Comparison of ENCODE assay signal across 8 cellular contexts in the genomic region with DNA sequence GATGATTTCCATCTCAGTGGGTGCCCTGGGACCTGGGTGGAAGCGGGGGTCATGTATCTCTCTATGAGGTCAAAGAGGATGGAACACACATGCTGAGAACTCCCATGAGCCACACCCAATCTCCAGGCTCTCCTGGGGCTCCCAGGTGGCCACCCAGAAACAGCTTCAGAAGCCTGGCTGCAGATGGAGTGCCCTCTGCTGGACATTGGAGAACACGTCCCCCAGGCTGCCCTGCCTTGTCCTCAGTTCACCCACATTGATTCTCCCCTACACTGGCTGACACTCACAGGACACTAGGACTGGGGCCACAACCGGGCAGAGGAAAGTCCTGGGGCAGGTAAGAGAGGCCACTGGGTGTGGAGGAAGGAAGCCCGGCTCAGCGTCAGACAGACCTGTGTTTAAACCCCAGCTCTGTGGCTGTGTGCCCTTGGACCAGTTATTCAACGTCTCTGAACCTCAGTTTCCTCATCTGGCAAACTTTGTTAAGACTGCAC. TPM values are rescaled to one million over a fixed set of nuclear protein-coding genes. Genes with fewer than 3 reads are reported as not detected.
DNase-seq lines count a peak whose midpoint lies in the region; ATAC-seq and TF ChIP-seq lines count a peak whose summit lies in the region.

No MANE protein-coding gene starts in this region.

- BruUV-seq in mammary epithelial cell (replicated peaks; lab: Mats Ljungman, UMichigan) = no TSS peak

- ATAC-seq in left lung = peak; percentile 65
- no peak for ATAC-seq in GM21381 (IDR thresholded peaks at IDR 0.05; ENCODE audit: unreplicated experiment)

- peaks cover 4% of the 10 kb centered on the region for H4K20me1 ChIP-seq in mammary epithelial cell (ENCODE audit: insufficient read depth, low read length)

- H3K4me2 ChIP-seq in mammary epithelial cell (ENCODE audit: insufficient read depth, low read depth, low read length) = no peak overlapping the region

- H3K9me3 ChIP-seq in WERI-Rb-1 (ENCODE audit: severe bottlenecking) (no peaks in the 10 kb centered on the region), mammary epithelial cell (replicated peaks; ENCODE audit: insufficient read depth, low read length) (no peaks in the 10 kb centered on the region), left lung (no peaks in the 10 kb centered on the region)

- CTCF ChIA-PET in mammary epithelial cell (lab: Charles Lee; ENCODE audit: low non-redundant PET) = interaction anchor here (0.6 to 1.0 kb wide), 4 partner anchors 21 to 133 kb away, joined by 3 to 10 read pairs (median 4); no protein-coding TSS in a partner anchor

- DNase-seq in NCI-H2227 (lab: John Stamatoyannopoulos, UW; ENCODE audit: unreplicated experiment) = peak; percentile 26
- DNase-seq in NCI-H2227 treated with DMSO at 0.1 percent for 48 hours (lab: John Stamatoyannopoulos, UW) = no peak
- peak; percentile 35 for DNase-seq in NCI-H2029 treated with DMSO at 0.1 percent for 48 hours (lab: John Stamatoyannopoulos, UW)
- peak; percentile 85 for DNase-seq in WERI-Rb-1
- DNase-seq in mammary epithelial cell = peak; percentile 79
- peak; percentile 67 to 87 for DNase-seq in left lung
- peak; percentile 52 to 77 (median 54) for DNase-seq in stimulated activated CD4-positive, alpha-beta T cell treated with anti-CD3 and anti-CD28 coated beads, TNF-alpha, amount 100 ng/mL, for 24 hours (ENCODE audit: low read depth in 3 of 3)

- H3K79me2 ChIP-seq in mammary epithelial cell (ENCODE audit: insufficient read depth, low read length) = peaks cover 21% of the 10 kb centered on the region

- H3K27ac ChIP-seq in WERI-Rb-1 (no peak overlapping the region), mammary epithelial cell (ENCODE audit: insufficient read depth, low read depth, low read length) (no peak overlapping the region), left lung (no peak overlapping the region)

- dilution Hi-C loops in mammary epithelial cell (cut with HindIII; ENCODE audit: low sequenced_read_pairs) = no loop called here

- no peak overlapping the region for H3K9ac ChIP-seq in mammary epithelial cell (ENCODE audit: insufficient read depth, low read length)

- H3K4me3 ChIP-seq in WERI-Rb-1 (ENCODE audit: low read depth, low read length) (no peak overlapping the region), mammary epithelial cell (replicated peaks in 1 of 3; ENCODE audit: insufficient read depth in 1 of 3, low read depth in 2 of 3, low read length in 3 of 3) (no peak overlapping the region), left lung (no peak overlapping the region)

- no peak overlapping the region for H2AFZ ChIP-seq in mammary epithelial cell (ENCODE audit: low read depth, low read length)

- H3K27me3 ChIP-seq in WERI-Rb-1 (ENCODE audit: insufficient read depth, low read depth, severe bottlenecking) (no peaks in the 10 kb centered on the region), mammary epithelial cell (ENCODE audit: insufficient read depth, low read length) (no peaks in the 10 kb centered on the region), left lung (no peaks in the 10 kb centered on the region)

- intact Hi-C loops in mammary epithelial cell (cut with micrococcal nuclease) = loop anchor here (1.0 kb wide), 6 partner anchors 23 to 142 kb away; a partner anchor contains a TSS
- intact Hi-C loops in left lung (cut with DNase I) = loop anchor here in 1 of 2 donors (5.0 kb wide), 1 partner anchor 39 kb away; no protein-coding TSS in a partner anchor

- WGBS in mammary epithelial cell (ENCODE audit: low coverage, missing lambda C conversion rate) = 12% methylated on average over 3 of the region's 6 CpGs

- H3K36me3 ChIP-seq in WERI-Rb-1 (no peaks in the 10 kb centered on the region), mammary epithelial cell (ENCODE audit: insufficient read depth, low read length) (peaks cover 12% of the 10 kb centered on the region), left lung (peaks cover 0 to 26% of the 10 kb centered on the region in 2 donors)

- H3K4me1 ChIP-seq in mammary epithelial cell (ENCODE audit: insufficient read depth, low read length) = peaks cover 37% of the 10 kb centered on the region
- peaks cover 8 to 38% of the 10 kb centered on the region in 2 donors for H3K4me1 ChIP-seq in left lung

- TF ChIP-seq CTCF in WERI-Rb-1 (IDR thresholded peaks at IDR 0.05; ENCODE audit: low read depth, low read length) (peak; percentile 97), mammary epithelial cell (conservative IDR thresholded peaks at IDR 0.05 in 1 of 2, IDR thresholded peaks at IDR 0.05 in 1 of 2; ENCODE audit: extremely low read depth in 1 of 2, insufficient read depth in 1 of 2, low read depth in 1 of 2, low read length in 2 of 2) (peak; percentile 94), left lung (IDR thresholded peaks at IDR 0.05) (peak; percentile 88 to 90)

- in situ Hi-C loops in mammary epithelial cell (cut with MboI; ENCODE audit: low sequenced_read_pairs in 2 of 2) = loop anchor here in 1 of 2 donors (5.0 kb wide), 1 partner anchor 39 kb away; no protein-coding TSS in a partner anchor

RNA-seq across cellular contexts. Expression of a gene that starts 4.5 kb away (rescaled TPM):
- total RNA-seq in mammary epithelial cell (10 to 100 TPM in 1 of 2 donors, 1 to 10 TPM in 1; 8.0 to 32.4 TPM), left lung (10 to 100 TPM; 16.2 to 26.3 TPM)
- 21.2 TPM for polyA plus RNA-seq in mammary epithelial cell
- 11.9 TPM for polyA minus RNA-seq in mammary epithelial cell

RNA-seq across cellular contexts. Expression of a gene that starts 6.2 kb away (rescaled TPM):
- total RNA-seq in mammary epithelial cell = 1,000 to 10,000 TPM; 2,888 to 3,171 TPM
- 6,743 TPM for polyA plus RNA-seq in mammary epithelial cell
- polyA minus RNA-seq in mammary epithelial cell = 4,799 TPM
- total RNA-seq in left lung = 100 to 1,000 TPM; 826 to 851 TPM

RNA-seq across cellular contexts. Expression of a gene that starts 15.2 kb away (rescaled TPM):
- 100 to 1,000 TPM; 117 to 138 TPM for total RNA-seq in mammary epithelial cell
- 34.2 TPM for polyA plus RNA-seq in mammary epithelial cell
- 75.7 TPM for polyA minus RNA-seq in mammary epithelial cell
- 10 to 100 TPM; 70.9 to 84.9 TPM for total RNA-seq in left lung

RNA-seq across cellular contexts. Expression of a gene that starts 23.1 kb away (rescaled TPM):
- total RNA-seq in mammary epithelial cell (1 to 10 TPM; 5.8 to 6.9 TPM), left lung (10 to 100 TPM in 1 of 2 donors, 1 to 10 TPM in 1; 8.3 to 10.1 TPM)
- polyA plus RNA-seq in mammary epithelial cell = 19.4 TPM
- polyA minus RNA-seq in mammary epithelial cell = 10.4 TPM

RNA-seq across cellular contexts. Expression of a gene that starts 42.1 kb away (rescaled TPM):
- 10 to 100 TPM; 28.2 to 65.9 TPM for total RNA-seq in mammary epithelial cell
- 43.7 TPM for polyA plus RNA-seq in mammary epithelial cell
- 77.9 TPM for polyA minus RNA-seq in mammary epithelial cell
- 10 to 100 TPM; 14.0 to 40.7 TPM for total RNA-seq in left lung
